Comparison of ENCODE assay signal across 1 cellular context in the genomic region with DNA sequence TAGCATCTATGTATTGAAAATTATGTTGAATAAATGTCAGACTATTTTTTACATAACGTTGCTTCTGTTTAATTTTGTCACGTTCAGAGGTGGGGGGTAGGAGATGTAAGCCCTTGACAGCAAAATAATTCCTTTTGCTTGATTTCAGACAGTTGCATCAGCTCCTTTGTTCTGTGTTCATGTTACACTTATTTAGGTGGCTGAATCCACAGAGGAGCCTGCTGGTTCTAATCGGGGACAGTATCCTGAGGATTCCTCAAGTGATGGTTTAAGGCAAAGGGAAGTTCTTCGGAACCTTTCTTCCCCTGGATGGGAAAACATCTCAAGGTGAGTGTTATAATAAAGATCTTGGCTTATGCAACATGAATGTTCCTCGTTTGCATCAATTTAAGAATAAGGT.
TF ChIP-seq lines count a peak whose summit lies in the region.

No MANE protein-coding gene starts in this region.

TF ChIP-seq in HEK293, 187 proteins besides CTCF, POLR2A, EP300 and RAD21:
- TF ChIP-seq ZNF157 (tag by site-specific recombination; IDR thresholded peaks at IDR 0.05) (no peak), ZBTB17 (tag by site-specific recombination; IDR thresholded peaks at IDR 0.05) (peak; percentile 46; the same call in 1 of the 2 replicates), ZNF398 (tag by site-specific recombination; IDR thresholded peaks at IDR 0.05) (peak; percentile 40)
